In the genomic region with DNA sequence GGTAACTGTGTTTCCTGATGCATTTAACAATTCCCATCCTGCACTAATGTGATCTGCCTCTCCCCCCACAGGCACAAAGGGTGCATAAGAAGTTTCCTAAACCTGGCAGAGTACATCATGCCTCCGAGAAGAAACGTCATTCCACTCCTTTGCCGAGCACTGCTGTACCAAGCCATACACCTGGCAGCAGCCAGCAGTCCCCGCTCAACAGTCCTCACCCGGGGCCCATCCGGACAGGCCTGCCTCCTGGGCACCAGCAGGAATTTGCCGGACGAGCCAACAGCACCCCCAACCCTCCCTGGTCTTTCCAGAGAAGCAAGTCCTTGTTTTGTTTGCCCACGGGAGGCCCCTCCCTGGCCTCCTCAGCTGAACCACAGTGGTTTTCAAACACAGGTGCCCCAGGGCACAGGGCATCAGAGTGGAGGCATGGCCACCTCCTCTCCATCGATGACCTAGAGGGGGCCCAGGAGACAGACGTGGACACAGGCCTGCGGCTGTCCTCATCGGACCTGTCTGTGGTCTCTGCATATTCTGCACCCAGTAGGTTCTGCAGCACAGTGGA, we compare ENCODE assay signal across 27 cellular contexts. TPM values are rescaled to one million over a fixed set of nuclear protein-coding genes. Genes with fewer than 3 reads are reported as not detected.
"Had no signal": no experiment of that assay in that cellular context is flagged by ENCODE, and none has a peak within 500 bp of the region (broad histone marks: within the 10 kb centered on the region; RNA-seq: fewer than 3 reads in every experiment).

No MANE protein-coding gene starts in this region.

- H3K9me3 Mint-ChIP-seq: brain; mesothelial cell of epicardium; naive thymus-derived CD8-positive, alpha-beta T cell; stimulated activated naive CD8-positive, alpha-beta T cell treated with anti-CD3 and anti-CD28 coated beads, Interleukin-15, Interleukin-2, amounts not matched to agents 100 ng/mL and 50 ng/mL, for 24 hours had no signal

- H3K4me3 ChIP-seq: left lung, ovary, psoas muscle, right atrium auricular region, suprapubic skin, transverse colon, uterus had no signal

- H3K27ac Mint-ChIP-seq: mesothelial cell of epicardium; stimulated activated naive CD8-positive, alpha-beta T cell treated with anti-CD3 and anti-CD28 coated beads, Interleukin-15, Interleukin-2, amounts not matched to agents 100 ng/mL and 50 ng/mL, for 24 hours had no signal

- H3K36me3 ChIP-seq: neutrophil, ovary, right atrium auricular region, suprapubic skin, transverse colon, uterus had no signal

- DNase-seq: activated CD4-positive, alpha-beta T cell treated with anti-CD3 and anti-CD28 coated beads for 4 hours; activated CD4-positive, alpha-beta T cell treated with anti-CD3 and anti-CD28 coated beads, Interleukin-2, amount 50 U/mL, for 48 hours; activated CD8-positive, alpha-beta memory T cell treated with anti-CD3 and anti-CD28 coated beads, Interleukin-2, amount 50 U/mL, for 48 hours; activated naive CD4-positive, alpha-beta T cell treated with Interleukin-2 at 50 U/mL for 16 hours; activated T-cell treated with anti-CD3 and anti-CD28 coated beads, Interleukin-2, amount 50 U/mL, for 48 hours; aorta; caudate nucleus; dermis blood vessel endothelial cell; effector memory CD4-positive, alpha-beta T cell; foreskin melanocyte; mammary epithelial cell; naive thymus-derived CD8-positive, alpha-beta T cell; ovary; psoas muscle; stimulated activated CD4-positive, alpha-beta T cell treated with anti-CD3 and anti-CD28 coated beads, Interleukin-12 subunit alpha, Interleukin-12 subunit beta, amount 100 ng/mL, for 4 hours; stimulated activated CD4-positive, alpha-beta T cell treated with anti-CD3 and anti-CD28 coated beads, Interleukin-4, amount 100 ng/mL, for 4 hours; T-helper 1 cell; transverse colon; uterus had no signal

- H3K27me3 ChIP-seq: left lung, ovary, right atrium auricular region, suprapubic skin, transverse colon, uterus had no signal

- H3K27ac ChIP-seq: left lung, neutrophil, ovary, psoas muscle, right atrium auricular region, suprapubic skin, transverse colon, uterus had no signal

- H3K36me3 Mint-ChIP-seq: mesothelial cell of epicardium; naive thymus-derived CD8-positive, alpha-beta T cell had no signal

- H3K4me3 Mint-ChIP-seq: brain; mesothelial cell of epicardium; stimulated activated naive CD8-positive, alpha-beta T cell treated with anti-CD3 and anti-CD28 coated beads, Interleukin-15, Interleukin-2, amounts not matched to agents 100 ng/mL and 50 ng/mL, for 24 hours had no signal

- H3K4me1 ChIP-seq: left lung, psoas muscle, suprapubic skin, uterus had no signal

- H3K4me1 Mint-ChIP-seq: brain; mesothelial cell of epicardium; naive thymus-derived CD8-positive, alpha-beta T cell had no signal

- ATAC-seq: left lung; naive thymus-derived CD8-positive, alpha-beta T cell; psoas muscle had no signal

- H3K9me3 ChIP-seq: left lung, neutrophil, ovary, psoas muscle, right atrium auricular region, suprapubic skin, transverse colon, uterus had no signal

RNA-seq across cellular contexts. Expression of gene SERPINE3, which starts 59.0 kb away (rescaled TPM):
- polyA plus RNA-seq: aorta; esophagus; mammary epithelial cell; naive thymus-derived CD8-positive, alpha-beta T cell; ovary had no signal
